Comparison of ENCODE assay signal across 1 cellular context in genomic region chr2:222944552-222944951, GRCh38.
TF ChIP-seq lines count a peak whose summit lies in the region.

No MANE protein-coding gene starts in this region.

TF ChIP-seq in GM23338, 12 proteins besides CTCF, POLR2A, EP300 and RAD21 (continued from another document):
- TF ChIP-seq ZNF462 (CRISPR knock-in tag; IDR thresholded peaks at IDR 0.05), result no peak
- TF ChIP-seq EZH2phosphoT487 (IDR thresholded peaks at IDR 0.05; ENCODE audit: unreplicated experiment), result no peak
- no peak for TF ChIP-seq ETS1 (IDR thresholded peaks at IDR 0.05)
- no peak for TF ChIP-seq NANOG (IDR thresholded peaks at IDR 0.05; ENCODE audit: borderline replicate concordance)
- TF ChIP-seq ZNF331 (CRISPR knock-in tag; IDR thresholded peaks at IDR 0.05; ENCODE audit: low read depth), result no peak
TF ChIP-seq in GM23338: peak in this region for 0.
